Comparison of ENCODE assay signal across 1 cellular context in genomic region chr17:4161560-4162221, GRCh38.
TF ChIP-seq lines count a peak whose summit lies in the region.

No MANE protein-coding gene starts in this region.

TF ChIP-seq in GM23338, 12 proteins besides CTCF, POLR2A, EP300 and RAD21 (continued from another document):
- no peak for TF ChIP-seq REST (IDR thresholded peaks at IDR 0.05; ENCODE audit: unreplicated experiment)
- TF ChIP-seq POLR2AphosphoS5 (IDR thresholded peaks at IDR 0.05; ENCODE audit: low read depth): no peak
